8 cellular contexts compared by ENCODE assay signal in genomic region chr12:47085815-47086252, GRCh38. TPM values are rescaled to one million over a fixed set of nuclear protein-coding genes. Genes with fewer than 3 reads are reported as not detected.
DNase-seq lines count a peak whose midpoint lies in the region; ATAC-seq, FAIRE-seq and TF ChIP-seq lines count a peak whose summit lies in the region.

No MANE protein-coding gene starts in this region.

- H2BK15ac ChIP-seq in IMR-90 (ENCODE audit: low read depth, low read length) (peak overlapping the region; percentile 97; the same call in 2 of the 3 replicates), neuronal stem cell (ENCODE audit: low read length) (no peak overlapping the region)

- POLR2A ChIA-PET in IMR-90 (lab: Charles Lee; ENCODE audit: unreplicated experiment): no interaction called here

- H3K9ac ChIP-seq in IMR-90 (ENCODE audit: low read depth, low read length): no peak overlapping the region
- no peak overlapping the region for H3K9ac ChIP-seq in neuronal stem cell (ENCODE audit: low read depth, low read length, poor library complexity)
- H3K9ac ChIP-seq in kidney (ENCODE audit: low read length in 2 of 2): no peak overlapping the region

- peak overlapping the region; percentile 34; the same call in 1 of the 2 replicates for H3K18ac ChIP-seq in IMR-90 (ENCODE audit: low read depth, low read length)
- H3K18ac ChIP-seq in neuronal stem cell (ENCODE audit: low read length): no peak overlapping the region

- in situ Hi-C loops in IMR-90 (cut with MboI; ENCODE audit: low sequenced_read_pairs): no loop called here

- no TSS peak for BruUV-seq in IMR-90 (replicated peaks; lab: Mats Ljungman, UMichigan)

- H3K9me3 Mint-ChIP-seq in T-helper 1 cell treated with Interleukin-12 subunit alpha and Interleukin-12 subunit beta and Interleukin-4 antibody, amounts not matched to agents 30 μg/mL and 1 μg/mL, for 36 hours: peaks cover 8% of the 10 kb centered on the region

- H3K9me3 ChIP-seq in DOHH2 (ENCODE audit: control insufficient read depth, insufficient read depth, low read length) (no peaks in the 10 kb centered on the region), IMR-90 (ENCODE audit: control insufficient read depth, insufficient read depth, low read length) (no peaks in the 10 kb centered on the region), pancreas (no peaks in the 10 kb centered on the region), neuronal stem cell (replicated peaks in 1 of 2; ENCODE audit: control insufficient read depth in 2 of 2, insufficient read depth in 1 of 2, low read depth in 1 of 2, low read length in 2 of 2) (no peaks in the 10 kb centered on the region), kidney (ENCODE audit: control insufficient read depth in 1 of 2, low read length in 2 of 2) (no peaks in the 10 kb centered on the region)

- no peaks in the 10 kb centered on the region for H3K27me3 Mint-ChIP-seq in T-helper 1 cell treated with Interleukin-12 subunit alpha and Interleukin-12 subunit beta and Interleukin-4 antibody, amounts not matched to agents 30 μg/mL and 1 μg/mL, for 36 hours (ENCODE audit: low read depth)

- peaks cover 48% of the 10 kb centered on the region for H3K4me1 Mint-ChIP-seq in T-helper 1 cell treated with Interleukin-12 subunit alpha and Interleukin-12 subunit beta and Interleukin-4 antibody, amounts not matched to agents 30 μg/mL and 1 μg/mL, for 36 hours (ENCODE audit: low read depth)

- H2BK20ac ChIP-seq in IMR-90 (ENCODE audit: low read depth, low read length): peak overlapping the region; percentile 88; the same call in 1 of the 2 replicates

- ATAC-seq in IMR-90 (ENCODE audit: low read depth) (peak; percentile 41; the same call in 1 of the 2 replicates), pancreas (peak in 3 of 4 donors; percentile 37 to 62 (median 52)), HG03175 (IDR thresholded peaks at IDR 0.05; ENCODE audit: unreplicated experiment) (no peak)

- no peak for FAIRE-seq in pancreas (lab: Jason Lieb, UNC)
- no peak for FAIRE-seq in kidney (lab: Jason Lieb, UNC)

- H3K79me1 ChIP-seq in IMR-90 (ENCODE audit: low read depth in 1 of 2, low read length in 2 of 2) (peaks cover 2 to 49% of the 10 kb centered on the region in 2 experiments; a peak in 2 of 4 replicates), neuronal stem cell (ENCODE audit: low read depth, low read length) (no peaks in the 10 kb centered on the region)

- H2BK120ac ChIP-seq in IMR-90 (ENCODE audit: low read depth, low read length): peak overlapping the region; percentile 89
- no peak overlapping the region for H2BK120ac ChIP-seq in neuronal stem cell (ENCODE audit: low read depth, low read length)

- H3K4me2 ChIP-seq in DOHH2 (ENCODE audit: low read length) (peak overlapping the region; percentile 44), IMR-90 (ENCODE audit: low read depth, low read length) (no peak overlapping the region), neuronal stem cell (ENCODE audit: insufficient read depth, low read length, poor library complexity, severe bottlenecking) (no peak overlapping the region)

- H4K20me1 ChIP-seq in DOHH2 (ENCODE audit: control insufficient read depth, insufficient read depth, low read depth, low read length): no peaks in the 10 kb centered on the region
- H4K20me1 ChIP-seq in IMR-90 (ENCODE audit: insufficient read depth, low read length): no peaks in the 10 kb centered on the region

- peak overlapping the region; percentile 30 for H3K4me3 Mint-ChIP-seq in T-helper 1 cell treated with Interleukin-12 subunit alpha and Interleukin-12 subunit beta and Interleukin-4 antibody, amounts not matched to agents 30 μg/mL and 1 μg/mL, for 36 hours

- intact Hi-C loops in IMR-90 (cut with micrococcal nuclease) (no loop called here), pancreas (cut with DNase I) (loop anchor here in 1 of 3 donors (10.0 kb wide), 1 partner anchor 219 kb away; no protein-coding TSS in a partner anchor), kidney (cut with DNase I) (no loop called here)

- H3K23ac ChIP-seq in IMR-90 (ENCODE audit: low read depth, low read length): peak overlapping the region; percentile 71
- H3K23ac ChIP-seq in neuronal stem cell (ENCODE audit: low read depth, low read length, poor library complexity): no peak overlapping the region

- peaks cover 19% of the 10 kb centered on the region for H3K4me1 ChIP-seq in DOHH2 (ENCODE audit: control insufficient read depth, low read length)
- H3K4me1 ChIP-seq in IMR-90 (ENCODE audit: control insufficient read depth, insufficient read depth, low read length): peaks cover 14% of the 10 kb centered on the region
- H3K4me1 ChIP-seq in pancreas: peaks cover 0 to 4% (median 0%) of the 10 kb centered on the region in 3 donors
- peaks cover 0 to 5% of the 10 kb centered on the region in 2 donors for H3K4me1 ChIP-seq in neuronal stem cell (ENCODE audit: control insufficient read depth in 2 of 2, insufficient read depth in 1 of 2, low read depth in 1 of 2, low read length in 2 of 2)
- H3K4me1 ChIP-seq in kidney (ENCODE audit: control insufficient read depth in 1 of 2, insufficient read depth in 1 of 2, low read depth in 1 of 2, low read length in 2 of 2): peaks cover 0 to 4% of the 10 kb centered on the region in 2 donors

- peaks cover 9% of the 10 kb centered on the region; the same call in 1 of the 2 replicates for H3F3A ChIP-seq in DOHH2 (ENCODE audit: control insufficient read depth, insufficient read depth)

- peak; percentile 77 for DNase-seq in IMR-90
- peak; percentile 79 for DNase-seq in cerebellar cortex (ENCODE audit: low spot score)
- no peak for DNase-seq in pancreas
- no peak for DNase-seq in neuronal stem cell (ENCODE audit: low spot score)
- no peak for DNase-seq in kidney

- no peak for TF ChIP-seq POLR2A in IMR-90 (IDR thresholded peaks at IDR 0.05; ENCODE audit: low read depth, low read length)

- 60% methylated on average over 2 of the region's 6 CpGs; no CpG with 5 or more reads in 1 of the 2 experiments for whole genome bisulfite sequencing in IMR-90 (ENCODE audit: extremely low coverage in 2 of 2, insufficient read length in 1 of 2), 2 experiments
- 77 to 83% methylated on average over 6 of the region's 6 CpGs for WGBS in pancreas, 2 donors
- no CpG with 5 or more reads among the region's 6 CpGs for WGBS in neuronal stem cell (ENCODE audit: extremely low coverage in 2 of 2, insufficient read length in 2 of 2, insufficient replicate concordance in 1 of 2), 2 donors

- H2BK5ac ChIP-seq in IMR-90 (ENCODE audit: low read depth, low read length, poor library complexity, severe bottlenecking) (peak overlapping the region; percentile 80), neuronal stem cell (ENCODE audit: low read length) (no peak overlapping the region)

- peaks cover 7% of the 10 kb centered on the region for H3K9me1 ChIP-seq in IMR-90 (ENCODE audit: insufficient read depth, low read length)

- dilution Hi-C loops in IMR-90 (cut with HindIII; ENCODE audit: low sequenced_read_pairs, unreplicated experiment): no loop called here

- peaks cover 6% of the 10 kb centered on the region for H3K36me3 Mint-ChIP-seq in T-helper 1 cell treated with Interleukin-12 subunit alpha and Interleukin-12 subunit beta and Interleukin-4 antibody, amounts not matched to agents 30 μg/mL and 1 μg/mL, for 36 hours (ENCODE audit: low read depth)

- no peak overlapping the region for H2BK12ac ChIP-seq in neuronal stem cell (ENCODE audit: low read length)

- no peak overlapping the region for H2AK9ac ChIP-seq in IMR-90 (replicated peaks; ENCODE audit: low read depth, low read length, poor library complexity)

- H3K27ac ChIP-seq in DOHH2 (ENCODE audit: low read depth, low read length) (no peak overlapping the region), IMR-90 (ENCODE audit: insufficient read depth, low read length) (no peak overlapping the region; the same call in 1 of the 2 replicates), pancreas (no peak overlapping the region), neuronal stem cell (replicated peaks; ENCODE audit: low read length) (no peak overlapping the region), kidney (ENCODE audit: low read depth in 2 of 2, low read length in 2 of 2) (peak overlapping the region in 1 of 2 donors; percentile 36)

- H2AFZ ChIP-seq in IMR-90 (replicated peaks; ENCODE audit: low read length, poor library complexity) (no peak overlapping the region), neuronal stem cell (ENCODE audit: low read length) (no peak overlapping the region)

- H3K4ac ChIP-seq in IMR-90 (ENCODE audit: low read depth, low read length) (peak overlapping the region; percentile 95), neuronal stem cell (ENCODE audit: low read length) (no peak overlapping the region)

- H2AK5ac ChIP-seq in IMR-90 (ENCODE audit: low read depth, low read length) (peak overlapping the region; percentile 98; the same call in 1 of the 2 replicates), neuronal stem cell (ENCODE audit: low read depth, low read length) (no peak overlapping the region)

- H4K91ac ChIP-seq in IMR-90 (ENCODE audit: insufficient read depth, low read depth, low read length) (peak overlapping the region; percentile 82), neuronal stem cell (ENCODE audit: low read depth, low read length, poor library complexity) (no peak overlapping the region)

- H3K27ac Mint-ChIP-seq in T-helper 1 cell treated with Interleukin-12 subunit alpha and Interleukin-12 subunit beta and Interleukin-4 antibody, amounts not matched to agents 30 μg/mL and 1 μg/mL, for 36 hours: peak overlapping the region; percentile 55

- H3K79me2 ChIP-seq in DOHH2 (ENCODE audit: control insufficient read depth, low read length): no peaks in the 10 kb centered on the region

- H3K9me2 ChIP-seq in DOHH2 (replicated peaks; ENCODE audit: control insufficient read depth, low read length): no peaks in the 10 kb centered on the region

- H3K4me3 ChIP-seq in DOHH2 (ENCODE audit: low read length): no peak overlapping the region
- no peak overlapping the region for H3K4me3 ChIP-seq in IMR-90 (ENCODE audit: insufficient read depth, low read depth, low read length)
- H3K4me3 ChIP-seq in pancreas: no peak overlapping the region
- no peak overlapping the region for H3K4me3 ChIP-seq in neuronal stem cell (ENCODE audit: low read length in 2 of 2)
- no peak overlapping the region for H3K4me3 ChIP-seq in kidney (ENCODE audit: low read length in 2 of 2)

- H4K5ac ChIP-seq in IMR-90 (ENCODE audit: low read depth, low read length): no peak overlapping the region

- CTCF ChIA-PET in IMR-90 (lab: Yijun Ruan, JAX): no interaction called here

- H4K8ac ChIP-seq in IMR-90 (ENCODE audit: low read depth in 2 of 2, low read length in 2 of 2) (peak overlapping the region in 1 of 2 experiments; percentile 76; a peak in 1 of 4 replicates), neuronal stem cell (ENCODE audit: low read depth, low read length) (no peak overlapping the region)

- 0 out of 2 replicates have a peak overlapping the region, but pooled peaks have one; percentile 56 for H3K14ac ChIP-seq in IMR-90 (replicated peaks; ENCODE audit: low read depth, low read length)
- no peak overlapping the region for H3K14ac ChIP-seq in neuronal stem cell (ENCODE audit: low read length)

- no peak for TF ChIP-seq RAD21 in IMR-90 (IDR thresholded peaks at IDR 0.05; ENCODE audit: low read length)

- no peak for TF ChIP-seq CTCF in DOHH2 (IDR thresholded peaks at IDR 0.05; ENCODE audit: low read depth, low read length, poor library complexity, severe bottlenecking)
- no peak for TF ChIP-seq CTCF in IMR-90 (conservative IDR thresholded peaks at IDR 0.05; ENCODE audit: low read depth, low read length)
- TF ChIP-seq CTCF in pancreas (IDR thresholded peaks at IDR 0.05): no peak
- TF ChIP-seq CTCF in kidney (IDR thresholded peaks at IDR 0.05; ENCODE audit: borderline replicate concordance, extremely low read depth, insufficient read depth): no peak

- H3K36me3 ChIP-seq in DOHH2 (ENCODE audit: control insufficient read depth, low read length) (no peaks in the 10 kb centered on the region), IMR-90 (ENCODE audit: control insufficient read depth, insufficient read depth, low read length) (no peaks in the 10 kb centered on the region), pancreas (no peaks in the 10 kb centered on the region), neuronal stem cell (replicated peaks in 1 of 2; ENCODE audit: control insufficient read depth in 2 of 2, insufficient read depth in 2 of 2, low read length in 2 of 2) (no peaks in the 10 kb centered on the region), kidney (ENCODE audit: control insufficient read depth in 1 of 2, insufficient read depth in 2 of 2, low read length in 2 of 2) (no peaks in the 10 kb centered on the region)

- peaks cover 15% of the 10 kb centered on the region; the same call in 1 of the 2 replicates for H3K27me3 ChIP-seq in DOHH2 (ENCODE audit: control insufficient read depth, low read length)
- no peaks in the 10 kb centered on the region for H3K27me3 ChIP-seq in IMR-90 (ENCODE audit: control insufficient read depth, insufficient read depth, low read length)
- no peaks in the 10 kb centered on the region for H3K27me3 ChIP-seq in pancreas
- peaks cover 0 to 19% (median under 1%) of the 10 kb centered on the region in 3 experiments for H3K27me3 ChIP-seq in neuronal stem cell (ENCODE audit: control insufficient read depth in 3 of 3, insufficient read depth in 3 of 3, low read depth in 1 of 3, low read length in 3 of 3)

- no peak overlapping the region for H3K56ac ChIP-seq in IMR-90 (ENCODE audit: extremely low read depth, insufficient read depth, low read length)

RNA-seq across cellular contexts. Expression of gene AMIGO2, which starts 6.1 kb away (rescaled TPM):
- 31.7 and 32.6 TPM in 2 replicates for total RNA-seq in IMR-90 (2012; rRNA removed)
- 17.1 and 20.1 TPM in 2 replicates for polyA plus RNA-seq in IMR-90 (2012; rRNA removed)
- polyA plus RNA-seq in IMR-90 (2012; cell fraction: cytosol; rRNA removed): 4.4 and 5.0 TPM in 2 replicates
- polyA plus RNA-seq in IMR-90 (2012; cell fraction: nucleus; rRNA removed; ENCODE audit: low replicate concordance): 5.1 and 26.1 TPM in 2 replicates
- 1 to 10 TPM; 1.3 to 7.5 (median 2.2) TPM for total RNA-seq in pancreas
- polyA plus RNA-seq in pancreas: 1 to 10 TPM; 2.2 to 3.9 TPM
- 2.4 TPM for polyA plus RNA-seq in neuronal stem cell (2013, experiment 1 of 2)
- 2.3 TPM for polyA plus RNA-seq in neuronal stem cell (2013, experiment 2 of 2)
- total RNA-seq in kidney: 8.7 TPM
- polyA plus RNA-seq in kidney (ENCODE audit: insufficient read depth, low read depth, low replicate concordance): 12.2 TPM

RNA-seq across cellular contexts. Expression of gene PCED1B, which starts 6.4 kb away (rescaled TPM):
- total RNA-seq in IMR-90 (2012; rRNA removed) (0.28 and 0.36 TPM in 2 replicates), pancreas (1 to 10 TPM in 4 of 6 donors, under 1 TPM in 2; 0.71 to 6.4 (median 1.5) TPM), kidney (9.2 TPM)
- polyA plus RNA-seq in IMR-90 (2012; rRNA removed) (2.0 and 2.6 TPM in 2 replicates), pancreas (1 to 10 TPM; 1.8 to 2.4 TPM), kidney (ENCODE audit: insufficient read depth, low read depth, low replicate concordance) (2.8 TPM)
- polyA plus RNA-seq in IMR-90 (2012; cell fraction: cytosol; rRNA removed): 1.4 and 2.1 TPM in 2 replicates
- 5.1 and 8.9 TPM in 2 replicates for polyA plus RNA-seq in IMR-90 (2012; cell fraction: nucleus; rRNA removed; ENCODE audit: low replicate concordance)
- polyA plus RNA-seq in neuronal stem cell (2013, experiment 1 of 2): 0.54 TPM
- 0.65 TPM for polyA plus RNA-seq in neuronal stem cell (2013, experiment 2 of 2)

Comparison
In these comparisons a context has a peak if more than half of its experiments do, and no peak if none do; other contexts are left out.
1. DNase-seq: peak in IMR-90 (single experiment) and cerebellar cortex (single experiment); none in pancreas (0 of 6), neuronal stem cell (single experiment) and kidney (single experiment).